8 cellular contexts compared by ENCODE assay signal in genomic region chr11:57515332-57516060, GRCh38. TPM values are rescaled to one million over a fixed set of nuclear protein-coding genes. Genes with fewer than 3 reads are reported as not detected.
DNase-seq lines count a peak whose midpoint lies in the region; ATAC-seq and TF ChIP-seq lines count a peak whose summit lies in the region.

SLC43A1 (minus strand) TSS chr11:57515702; CDS start chr11:57514111, 1,591 bp downstream.

- POLR2A ChIA-PET in Panc1 (lab: Charles Lee): interaction anchor here (0.6 kb wide), 1 partner anchor 17 kb away, joined by 4 read pairs; no protein-coding TSS in a partner anchor

- H3K9me3 ChIP-seq in Panc1 (ENCODE audit: control insufficient read depth, insufficient read depth, low read depth, low read length) (no peaks in the 10 kb centered on the region), adipocyte (ENCODE audit: control insufficient read depth, low read length) (no peaks in the 10 kb centered on the region)

- peak within 1 kb of the TSS; percentile 89 for H3K9ac ChIP-seq in adipocyte (ENCODE audit: low read length)

- H3K27ac ChIP-seq in Panc1 (ENCODE audit: low read length): no peak within 1 kb of the TSS

- no TSS peak for BruUV-seq in Panc1 (replicated peaks; lab: Mats Ljungman, UMichigan)

- CTCF ChIA-PET in Panc1 (lab: Charles Lee): interaction anchor here (0.6 kb wide), 3 partner anchors 17 to 24 kb away, joined by 3 read pairs; no protein-coding TSS in a partner anchor

- H3K4me1 ChIP-seq in Panc1 (ENCODE audit: control insufficient read depth, insufficient read depth, low read length) (no peaks in the 10 kb centered on the region), adipocyte (ENCODE audit: control insufficient read depth, insufficient read depth, low read length) (peaks cover 5% of the 10 kb centered on the region)

- H3K36me3 ChIP-seq in Panc1 (ENCODE audit: control insufficient read depth, insufficient read depth, low read length) (no peaks in the 10 kb centered on the region), adipocyte (ENCODE audit: control insufficient read depth, insufficient read depth, low read length, severe bottlenecking) (no peaks in the 10 kb centered on the region)

- H3K27me3 ChIP-seq in Panc1 (ENCODE audit: control insufficient read depth, insufficient read depth, low read length): peaks cover 3% of the 10 kb centered on the region; the same call in 1 of the 2 replicates
- H3K27me3 ChIP-seq in adipocyte (replicated peaks; ENCODE audit: control insufficient read depth, insufficient read depth, low read length): no peaks in the 10 kb centered on the region

- in situ Hi-C loops in Panc1 (cut with HindIII; ENCODE audit: low pct_unique_long_range_greater_than_20kb, low sequenced_read_pairs): no loop called here

- intact Hi-C loops in Panc1 (cut with micrococcal nuclease; ENCODE audit: unreplicated experiment): no loop called here

- ATAC-seq in GM18498 (IDR thresholded peaks at IDR 0.05; ENCODE audit: unreplicated experiment) (peak; percentile 50), HG03025 (IDR thresholded peaks at IDR 0.05; ENCODE audit: low FRiP score, unreplicated experiment) (peak; percentile 59), Panc1 (peak; percentile 45), GM18873 (IDR thresholded peaks at IDR 0.05; ENCODE audit: low FRiP score, unreplicated experiment) (no peak)

- no peak for TF ChIP-seq CTCF in Panc1 (IDR thresholded peaks at IDR 0.05)

- DNase-seq in A172 (ENCODE audit: low spot score) (peak; percentile 34), Panc1 (ENCODE audit: low read depth, low spot score) (no peak), adipocyte (ENCODE audit: low read depth) (peak; percentile 76), hepatic stellate cell (ENCODE audit: low spot score) (peak; percentile 75), skeletal muscle cell (ENCODE audit: low read depth) (no peak)

- peak within 1 kb of the TSS; percentile 50 to 70 for H3K4me3 ChIP-seq in Panc1 (ENCODE audit: low read depth in 2 of 2, low read length in 2 of 2)
- H3K4me3 ChIP-seq in adipocyte (ENCODE audit: low read length): peak within 1 kb of the TSS; percentile 94
- H3K4me3 ChIP-seq in skeletal muscle cell (ENCODE audit: low read depth, low read length): peak within 1 kb of the TSS; percentile 90

RNA-seq across cellular contexts. Expression of gene SLC43A1, which starts in this region (rescaled TPM):
- 3.4 and 5.2 TPM in 2 replicates for total RNA-seq in A172 (2014; rRNA removed; shearing (Covaris generic))
- total RNA-seq in Panc1 (2021; ENCODE audit: unreplicated experiment): 2.0 TPM
- 2.9 TPM for polyA plus RNA-seq in Panc1 (2012; ENCODE audit: insufficient read length)

Comparison
In these comparisons a context has a peak if more than half of its experiments do, and no peak if none do; other contexts are left out.
1. DNase-seq: peak in A172 (single experiment), adipocyte (single experiment) and hepatic stellate cell (single experiment); none in Panc1 (single experiment) and skeletal muscle cell (single experiment).
2. Peak in every context shown above with its lines, with median percentiles within 50 percentile points of each other: H3K4me3 ChIP-seq.